17 cellular contexts compared by ENCODE assay signal in genomic region chr2:148529745-148530144, GRCh38.
"Had no signal": no experiment of that assay in that cellular context is flagged by ENCODE, and none has a peak within 500 bp of the region (broad histone marks: within the 10 kb centered on the region; RNA-seq: fewer than 3 reads in every experiment).

No MANE protein-coding gene starts in this region.

- H3K27ac ChIP-seq: body of pancreas, epithelial cell of prostate, pancreas, stomach, thyroid gland had no signal

- H3K4me3 ChIP-seq: body of pancreas, pancreas, stomach, thyroid gland had no signal

- DNase-seq: activated CD4-positive, alpha-beta memory T cell treated with anti-CD3 and anti-CD28 coated beads, Interleukin-2, amount 10 ng/mL, durations not matched to agents 7 days and 5 days; activated CD4-positive, CD25-positive, alpha-beta regulatory T cell; activated effector memory CD4-positive, alpha-beta T cell treated with anti-CD3 and anti-CD28 coated beads, Interleukin-2, amount 50 U/mL, for 16 hours; amniotic stem cell; body of pancreas; central memory CD4-positive, alpha-beta T cell; cortex of kidney; effector memory CD4-positive, alpha-beta T cell; kidney; mesendoderm; pancreas; stimulated activated CD4-positive, alpha-beta T cell treated with anti-CD3 and anti-CD28 coated beads, Interleukin-4, amount 100 ng/mL, for 1 hour; stimulated activated CD8-positive, alpha-beta memory T cell treated with anti-CD3 and anti-CD28 coated beads, Interleukin-4, amount 100 ng/mL, for 48 hours; stomach; thyroid gland had no signal

- H3K27me3 ChIP-seq: body of pancreas, pancreas, thyroid gland had no signal

- H3K27ac Mint-ChIP-seq: activated CD4-positive, alpha-beta memory T cell treated with anti-CD3 and anti-CD28 coated beads, Interleukin-2, amount 10 ng/mL, durations not matched to agents 7 days and 5 days had no signal

- H3K4me3 Mint-ChIP-seq: activated CD4-positive, alpha-beta memory T cell treated with anti-CD3 and anti-CD28 coated beads, Interleukin-2, amount 10 ng/mL, durations not matched to agents 7 days and 5 days; neural crest cell had no signal

- H3K36me3 ChIP-seq: pancreas, stomach, thyroid gland had no signal

- ATAC-seq: body of pancreas, pancreas had no signal

- H3K9me3 Mint-ChIP-seq: activated CD4-positive, alpha-beta memory T cell treated with anti-CD3 and anti-CD28 coated beads, Interleukin-2, amount 10 ng/mL, durations not matched to agents 7 days and 5 days; neural crest cell had no signal

- H3K27me3 Mint-ChIP-seq: activated CD4-positive, alpha-beta memory T cell treated with anti-CD3 and anti-CD28 coated beads, Interleukin-2, amount 10 ng/mL, durations not matched to agents 7 days and 5 days had no signal

- H3K4me1 ChIP-seq: body of pancreas, pancreas, stomach had no signal

- H3K9me3 ChIP-seq: body of pancreas, pancreas, stomach, thyroid gland had no signal
